In genomic region chr1:201648066-201648910, GRCh38 we compare ENCODE assay signal across 1 cellular context.
TF ChIP-seq lines count a peak whose summit lies in the region.

No MANE protein-coding gene starts in this region.

TF ChIP-seq in H1, 55 proteins besides CTCF, POLR2A, EP300 and RAD21 (continued from another document):
- no peak for TF ChIP-seq POU5F1 (IDR thresholded peaks at IDR 0.05; ENCODE audit: low read depth, low read length)
- no peak for TF ChIP-seq TBP (IDR thresholded peaks at IDR 0.05; ENCODE audit: low read depth, low read length)
- no peak for TF ChIP-seq CHD7 (IDR thresholded peaks at IDR 0.05; ENCODE audit: insufficient replicate concordance, low read length)
- TF ChIP-seq SIN3A (conservative IDR thresholded peaks at IDR 0.05 in 1 of 2, IDR thresholded peaks at IDR 0.05 in 1 of 2; ENCODE audit: low read depth in 1 of 2, low read length in 2 of 2), result peak; percentile 27 to 37; a peak in 1 of 4 replicates
- TF ChIP-seq KDM4A (IDR thresholded peaks at IDR 0.05; ENCODE audit: low read depth, low read length, severe bottlenecking), result peak; percentile 41
- peak; percentile 79 for TF ChIP-seq E2F6 (IDR thresholded peaks at IDR 0.05)
- TF ChIP-seq SP1 (IDR thresholded peaks at IDR 0.05; ENCODE audit: low read depth, low read length), result no peak
- no peak for TF ChIP-seq BRCA1 (IDR thresholded peaks at IDR 0.05; ENCODE audit: low read depth, low read length)
- TF ChIP-seq USF2 (IDR thresholded peaks at IDR 0.05; ENCODE audit: low read length), result no peak
- TF ChIP-seq GTF2F1 (IDR thresholded peaks at IDR 0.05; ENCODE audit: borderline replicate concordance, low read depth, low read length), result no peak
- no peak for TF ChIP-seq JUND (IDR thresholded peaks at IDR 0.05; ENCODE audit: low read length)
- peak; percentile 74 for TF ChIP-seq ASH2L (IDR thresholded peaks at IDR 0.05; ENCODE audit: low read length)
- no peak for TF ChIP-seq CHD2 (IDR thresholded peaks at IDR 0.05; ENCODE audit: low read length)
- no peak for TF ChIP-seq JUN (IDR thresholded peaks at IDR 0.05; ENCODE audit: low read depth, low read length)
- TF ChIP-seq CREB1 (IDR thresholded peaks at IDR 0.05), result 0 out of 2 replicates have a peak, but pooled peaks have one; percentile 10
- TF ChIP-seq SP4 (IDR thresholded peaks at IDR 0.05; ENCODE audit: low read length), result no peak
- TF ChIP-seq MAX (IDR thresholded peaks at IDR 0.05), result peak; percentile 84
